ENCODE assay signal across 22 cellular contexts in the genomic region with DNA sequence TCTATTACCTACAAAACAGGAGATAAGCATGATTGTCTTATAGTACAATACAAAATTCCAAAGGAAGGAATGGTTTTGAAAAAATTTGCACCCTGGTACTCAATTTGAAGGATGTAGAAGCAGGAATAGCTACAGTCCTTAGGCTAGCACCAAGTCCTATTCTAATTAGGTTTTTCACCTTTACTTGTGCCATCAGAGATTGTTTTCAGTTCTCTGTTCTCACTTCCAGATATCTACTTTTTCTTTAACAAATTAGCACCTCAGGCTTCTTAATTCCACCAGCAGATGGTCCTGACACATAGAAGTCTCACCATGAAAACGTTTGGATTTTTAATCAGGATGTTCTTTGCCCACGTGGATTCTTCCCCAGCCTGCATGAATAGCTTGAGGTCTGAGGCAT. TPM values are rescaled to one million over a fixed set of nuclear protein-coding genes. Genes with fewer than 3 reads are reported as not detected.
DNase-seq lines count a peak whose midpoint lies in the region; ATAC-seq and TF ChIP-seq lines count a peak whose summit lies in the region.
"Had no signal": no experiment of that assay in that cellular context is flagged by ENCODE, and none has a peak within 500 bp of the region (broad histone marks: within the 10 kb centered on the region; RNA-seq: fewer than 3 reads in every experiment).

No MANE protein-coding gene starts in this region.

- H3K9me3 ChIP-seq in hepatocyte (ENCODE audit: low read depth) (no peaks in the 10 kb centered on the region), breast epithelium (no peaks in the 10 kb centered on the region)
- H3K9me3 ChIP-seq: heart right ventricle, SJCRH30 had no signal

- intact Hi-C loops in breast epithelium (cut with DNase I; ENCODE audit: low total_unique reads) = no loop called here

- TF ChIP-seq CTCF in hepatocyte (IDR thresholded peaks at IDR 0.05; ENCODE audit: poor library complexity) (no peak), breast epithelium (IDR thresholded peaks at IDR 0.05) (no peak)

- WGBS in hepatocyte (ENCODE audit: low lambda C conversion rate, missing lambda C conversion rate) = 44% methylated on average over 2 of the region's 2 CpGs

- H3K27me3 ChIP-seq in hepatocyte (no peaks in the 10 kb centered on the region), breast epithelium (no peaks in the 10 kb centered on the region)
- H3K27me3 ChIP-seq: heart right ventricle, SJCRH30 had no signal

- ATAC-seq in GM18519 (IDR thresholded peaks at IDR 0.05; ENCODE audit: low FRiP score, unreplicated experiment) (peak; percentile 67), GM21390 (IDR thresholded peaks at IDR 0.05; ENCODE audit: unreplicated experiment) (peak; percentile 74), HG02763 (IDR thresholded peaks at IDR 0.05; ENCODE audit: unreplicated experiment) (peak; percentile 71), HG03442 (IDR thresholded peaks at IDR 0.05; ENCODE audit: unreplicated experiment) (peak; percentile 59)
- ATAC-seq: activated CD4-positive, CD25-positive, alpha-beta regulatory T cell treated with anti-CD3 and anti-CD28 coated beads, Interleukin-2, amount 50 U/mL, for 24 hours; effector memory CD8-positive, alpha-beta T cell; heart right ventricle; HepG2 had no signal

- H3K27ac ChIP-seq in hepatocyte (no peak overlapping the region), breast epithelium (no peak overlapping the region)
- H3K27ac ChIP-seq: heart right ventricle, SJCRH30 had no signal

- no peak for TF ChIP-seq POLR2A in breast epithelium (IDR thresholded peaks at IDR 0.05)

- H3K4me1 ChIP-seq in hepatocyte (ENCODE audit: insufficient read depth) (no peaks in the 10 kb centered on the region), breast epithelium (no peaks in the 10 kb centered on the region)
- H3K4me1 ChIP-seq: heart right ventricle, SJCRH30 had no signal

- H3K36me3 ChIP-seq in hepatocyte (replicated peaks; ENCODE audit: insufficient read depth, low read depth) (no peaks in the 10 kb centered on the region), breast epithelium (no peaks in the 10 kb centered on the region)
- H3K36me3 ChIP-seq: heart right ventricle, SJCRH30 had no signal

- no peak overlapping the region for H2AFZ ChIP-seq in hepatocyte

- H3K4me3 ChIP-seq in hepatocyte (no peak overlapping the region), breast epithelium (no peak overlapping the region)
- H3K4me3 ChIP-seq: heart right ventricle, SJCRH30 had no signal

- H4K20me1 ChIP-seq in hepatocyte (ENCODE audit: insufficient read depth, poor library complexity, severe bottlenecking) = no peaks in the 10 kb centered on the region

- H3K4me2 ChIP-seq in hepatocyte = no peak overlapping the region

- H3K9me2 ChIP-seq in hepatocyte (replicated peaks; ENCODE audit: insufficient read depth) = no peaks in the 10 kb centered on the region

- H3K79me2 ChIP-seq in hepatocyte = no peaks in the 10 kb centered on the region

- no peak for DNase-seq in amygdala (lab: John Stamatoyannopoulos, UW)
- no peak for DNase-seq in activated T-cell treated with anti-CD3 and anti-CD28 coated beads, Interleukin-2, amount 50 U/mL, for 48 hours
- DNase-seq in hepatocyte (ENCODE audit: low spot score) = no peak
- DNase-seq in breast epithelium (ENCODE audit: low spot score in 2 of 2) = no peak
- DNase-seq: effector memory CD8-positive, alpha-beta T cell; HCEC 1CT; heart right ventricle; mesenchymal stem cell; NCI-H187; SJCRH30 had no signal

RNA-seq across cellular contexts. Expression of a gene that starts 43.8 kb away (rescaled TPM):
- total RNA-seq in hepatocyte (1.5 TPM in 1 of 2 replicates, not detected in the other), breast epithelium (under 1 TPM in 2 of 3 donors, not detected in 1; 0.48 to 0.98 TPM)
- polyA plus RNA-seq in hepatocyte = not detected in 2 replicates
- total RNA-seq: HepG2; kidney epithelial cell; MCF 10A; NCI-H460; neural crest cell; renal cortical epithelial cell; SJCRH30; T-helper 2 cell treated with Interferon-gamma antibody and Interleukin-4, amounts not matched to agents 100 ng/mL and 5 ng/mL, for 36 hours had no signal
- polyA plus RNA-seq: HepG2 had no signal
